In genomic region chr17:41083427-41083826, GRCh38 we compare ENCODE assay signal across 13 cellular contexts. TPM values are rescaled to one million over a fixed set of nuclear protein-coding genes. Genes with fewer than 3 reads are reported as not detected.
"Had no signal": no experiment of that assay in that cellular context is flagged by ENCODE, and none has a peak within 500 bp of the region (broad histone marks: within the 10 kb centered on the region; RNA-seq: fewer than 3 reads in every experiment).

No MANE protein-coding gene starts in this region.

RNA-seq across cellular contexts. Expression of gene KRTAP4-7, which starts 0.5 kb away (rescaled TPM):
- total RNA-seq: activated T-cell treated with anti-CD3 and anti-CD28 coated beads, Interleukin-2, amount 50 U/mL, for 4 hours; ascending aorta; cerebellum; esophagus squamous epithelium; frontal cortex; kidney; left ventricle myocardium inferior; mononuclear cell; occipital lobe; posterior vena cava; skeletal muscle tissue; urinary bladder had no signal
- polyA plus RNA-seq: neural cell, urinary bladder had no signal

RNA-seq across cellular contexts. Expression of gene KRTAP4-8, which starts 14.5 kb away (rescaled TPM):
- total RNA-seq: activated T-cell treated with anti-CD3 and anti-CD28 coated beads, Interleukin-2, amount 50 U/mL, for 4 hours; ascending aorta; cerebellum; esophagus squamous epithelium; frontal cortex; kidney; left ventricle myocardium inferior; mononuclear cell; occipital lobe; posterior vena cava; skeletal muscle tissue; urinary bladder had no signal
- polyA plus RNA-seq: neural cell, urinary bladder had no signal

RNA-seq across cellular contexts. Expression of gene KRTAP2-4, which starts 17.7 kb away (rescaled TPM):
- total RNA-seq: activated T-cell treated with anti-CD3 and anti-CD28 coated beads, Interleukin-2, amount 50 U/mL, for 4 hours; ascending aorta; cerebellum; esophagus squamous epithelium; frontal cortex; kidney; left ventricle myocardium inferior; mononuclear cell; occipital lobe; posterior vena cava; skeletal muscle tissue; urinary bladder had no signal
- polyA plus RNA-seq: neural cell, urinary bladder had no signal

RNA-seq across cellular contexts. Expression of gene KRTAP4-16, which starts 18.6 kb away (rescaled TPM):
- total RNA-seq: activated T-cell treated with anti-CD3 and anti-CD28 coated beads, Interleukin-2, amount 50 U/mL, for 4 hours; ascending aorta; cerebellum; esophagus squamous epithelium; frontal cortex; kidney; left ventricle myocardium inferior; mononuclear cell; occipital lobe; posterior vena cava; skeletal muscle tissue; urinary bladder had no signal
- polyA plus RNA-seq: neural cell, urinary bladder had no signal

RNA-seq across cellular contexts. Expression of gene KRTAP4-9, which starts 21.8 kb away (rescaled TPM):
- total RNA-seq: activated T-cell treated with anti-CD3 and anti-CD28 coated beads, Interleukin-2, amount 50 U/mL, for 4 hours; ascending aorta; cerebellum; esophagus squamous epithelium; frontal cortex; kidney; left ventricle myocardium inferior; mononuclear cell; occipital lobe; posterior vena cava; skeletal muscle tissue; urinary bladder had no signal
- polyA plus RNA-seq: neural cell, urinary bladder had no signal
